In genomic region chr12:120130011-120130410, GRCh38 we compare ENCODE assay signal across 1 cellular context.
TF ChIP-seq lines count a peak whose summit lies in the region.

No MANE protein-coding gene starts in this region.

TF ChIP-seq in GM23338, 12 proteins besides CTCF, POLR2A, EP300 and RAD21:
- TF ChIP-seq NANOG (IDR thresholded peaks at IDR 0.05; ENCODE audit: borderline replicate concordance), result no peak
- no peak for TF ChIP-seq POLR2AphosphoS5 (IDR thresholded peaks at IDR 0.05; ENCODE audit: low read depth)
- TF ChIP-seq ETS1 (IDR thresholded peaks at IDR 0.05), result no peak
- TF ChIP-seq REST (IDR thresholded peaks at IDR 0.05; ENCODE audit: unreplicated experiment), result no peak
- no peak for TF ChIP-seq JUNB (IDR thresholded peaks at IDR 0.05; ENCODE audit: unreplicated experiment)
- no peak for TF ChIP-seq EZH2 (IDR thresholded peaks at IDR 0.05; ENCODE audit: low read depth, unreplicated experiment)
- TF ChIP-seq EZH2phosphoT487 (IDR thresholded peaks at IDR 0.05; ENCODE audit: unreplicated experiment), result no peak
- no peak for TF ChIP-seq ZNF331 (CRISPR knock-in tag; IDR thresholded peaks at IDR 0.05; ENCODE audit: low read depth)
- no peak for TF ChIP-seq ZNF462 (CRISPR knock-in tag; IDR thresholded peaks at IDR 0.05)
- TF ChIP-seq CREB1 (CRISPR knock-in tag; IDR thresholded peaks at IDR 0.05; ENCODE audit: low read depth), result no peak
- TF ChIP-seq ZNF114 (CRISPR knock-in tag; IDR thresholded peaks at IDR 0.05), result no peak
